ENCODE assay signal across 19 cellular contexts in the genomic region with DNA sequence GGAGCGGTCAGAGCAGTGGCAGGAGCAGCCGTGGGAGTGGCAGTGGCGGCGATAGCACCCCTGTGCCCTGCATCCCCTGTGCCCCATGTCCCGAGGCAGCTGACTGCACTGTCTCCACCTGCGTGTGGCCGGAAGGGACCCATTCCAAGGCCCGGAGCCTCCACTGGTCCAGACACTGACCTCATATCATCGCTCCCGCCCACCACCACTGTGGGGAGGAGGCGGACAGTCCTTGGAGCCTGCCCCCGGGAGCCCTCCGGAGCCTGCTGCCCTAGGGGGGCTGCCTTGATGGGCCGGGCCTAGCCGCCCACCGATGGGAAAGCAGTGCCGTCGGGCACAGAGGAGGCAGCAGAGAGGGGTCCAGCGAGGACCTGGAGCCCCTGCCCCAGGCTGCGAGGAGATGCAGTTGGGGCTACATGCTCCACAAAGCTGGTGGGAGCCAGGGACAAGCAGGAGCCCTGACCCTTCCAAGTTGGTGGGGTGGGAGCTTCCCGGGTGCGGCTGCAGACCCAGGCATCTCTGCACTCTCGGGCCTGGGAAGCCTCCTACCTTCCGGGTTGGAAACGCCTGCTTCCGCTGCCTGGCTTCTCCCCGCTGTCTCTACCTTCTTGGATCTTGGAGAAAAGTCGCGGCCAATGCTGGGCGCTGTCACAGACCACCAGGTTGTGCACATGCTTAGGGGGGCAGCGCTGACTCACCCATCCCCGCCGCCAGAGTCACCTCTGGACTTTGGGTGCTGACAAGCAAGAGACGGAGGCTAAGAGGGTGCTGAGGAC.
A peak's percentile ranks its signal among the peaks of the same experiment; 100 is the strongest.
DNase-seq lines count a peak whose midpoint lies in the region; ATAC-seq and TF ChIP-seq lines count a peak whose summit lies in the region.
"Had no signal": no experiment of that assay in that cellular context is flagged by ENCODE, and none has a peak within 500 bp of the region (broad histone marks: within the 10 kb centered on the region; RNA-seq: fewer than 3 reads in every experiment).

No MANE protein-coding gene starts in this region.

- H3K27me3 ChIP-seq in heart right ventricle = no peaks in the 10 kb centered on the region
- H3K27me3 ChIP-seq in lower lobe of right lung (ENCODE audit: low read depth) = no peaks in the 10 kb centered on the region
- H3K27me3 ChIP-seq in testis = no peaks in the 10 kb centered on the region

- no peak overlapping the region for H3K27ac ChIP-seq in heart right ventricle
- no peak overlapping the region for H3K27ac ChIP-seq in lower lobe of right lung
- no peak overlapping the region for H3K27ac ChIP-seq in testis
- H3K27ac ChIP-seq: A549, SK-N-MC had no signal

- no peak for ATAC-seq in Right ventricle myocardium inferior
- no peak for ATAC-seq in heart right ventricle
- peak; percentile 16 to 67 for ATAC-seq in lower lobe of right lung
- ATAC-seq in GM21367 (IDR thresholded peaks at IDR 0.05; ENCODE audit: unreplicated experiment) = no peak
- ATAC-seq: A549, K562, Panc1 had no signal

- no peaks in the 10 kb centered on the region for H3K36me3 ChIP-seq in heart right ventricle
- H3K36me3 ChIP-seq in lower lobe of right lung = no peaks in the 10 kb centered on the region
- no peaks in the 10 kb centered on the region for H3K36me3 ChIP-seq in testis (ENCODE audit: low read depth, missing control alignments)
- H3K36me3 ChIP-seq: HAP-1 had no signal

- TF ChIP-seq CTCF in heart right ventricle (IDR thresholded peaks at IDR 0.05) (no peak), lower lobe of right lung (IDR thresholded peaks at IDR 0.05) (no peak), testis (IDR thresholded peaks at IDR 0.05) (no peak)

- DNase-seq in Right ventricle myocardium inferior (ENCODE audit: missing footprints) (peak; percentile 40), heart right ventricle (no peak), NCI-H748 (lab: John Stamatoyannopoulos, UW; ENCODE audit: unreplicated experiment) (peak; percentile 58), lower lobe of right lung (no peak), testis (no peak), DMS79 treated with DMSO at 0.1 percent for 48 hours (lab: John Stamatoyannopoulos, UW) (no peak), glomerular visceral epithelial cell (ENCODE audit: extremely low spot score) (no peak)
- DNase-seq: C1 segment of cervical spinal cord, DMS 273 treated with DMSO at 0.1 percent for 48 hours, NCI-H1930, NCI-H2171, NCI-H446 treated with DMSO at 0.1 percent for 48 hours, Right ventricle myocardium superior had no signal

- H3K4me1 ChIP-seq in heart right ventricle = no peaks in the 10 kb centered on the region
- no peaks in the 10 kb centered on the region for H3K4me1 ChIP-seq in lower lobe of right lung
- no peaks in the 10 kb centered on the region for H3K4me1 ChIP-seq in testis
- H3K4me1 ChIP-seq: A549 had no signal

- 81 to 84% methylated on average over 34 of the region's 34 CpGs for WGBS in heart right ventricle, 2 donors
- WGBS in testis, 2 donors = 73% methylated on average over 20 to 34 of the region's 34 CpGs

- no peak overlapping the region for H3K4me3 ChIP-seq in heart right ventricle
- no peak overlapping the region for H3K4me3 ChIP-seq in lower lobe of right lung
- peak overlapping the region; percentile 13 to 37 for H3K4me3 ChIP-seq in testis
- H3K4me3 ChIP-seq: A549, HAP-1, K562, SK-N-MC had no signal

- TF ChIP-seq POLR2A in testis (IDR thresholded peaks at IDR 0.05) = no peak

- H3K9me3 ChIP-seq in heart right ventricle (peaks cover 0 to 5% (median 0%) of the 10 kb centered on the region in 11 donors), lower lobe of right lung (no peaks in the 10 kb centered on the region), testis (no peaks in the 10 kb centered on the region)
- H3K9me3 ChIP-seq: A549, HAP-1 had no signal

- intact Hi-C loops in Right ventricle myocardium inferior (cut with DNase I) (no loop called here), heart right ventricle (cut with DNase I) (no loop called here), lower lobe of right lung (cut with DNase I) (no loop called here), testis (cut with DNase I; ENCODE audit: low total_unique reads) (no loop called here)

Comparison
In these comparisons a context has a peak if more than half of its experiments do, and no peak if none do; other contexts are left out.
1. DNase-seq: peak in Right ventricle myocardium inferior (single experiment) and NCI-H748 (single experiment); none in heart right ventricle (0 of 2), lower lobe of right lung (single experiment), testis (single experiment), DMS79 treated with DMSO at 0.1 percent for 48 hours (single experiment) and glomerular visceral epithelial cell (single experiment).
2. ATAC-seq: peak in lower lobe of right lung (2 of 2); none in Right ventricle myocardium inferior (single experiment), heart right ventricle (0 of 8) and GM21367 (single experiment).
3. H3K4me3 ChIP-seq: peak in testis (2 of 2); none in heart right ventricle (0 of 10) and lower lobe of right lung (single experiment).